Comparison of ENCODE assay signal across 24 cellular contexts in the genomic region with DNA sequence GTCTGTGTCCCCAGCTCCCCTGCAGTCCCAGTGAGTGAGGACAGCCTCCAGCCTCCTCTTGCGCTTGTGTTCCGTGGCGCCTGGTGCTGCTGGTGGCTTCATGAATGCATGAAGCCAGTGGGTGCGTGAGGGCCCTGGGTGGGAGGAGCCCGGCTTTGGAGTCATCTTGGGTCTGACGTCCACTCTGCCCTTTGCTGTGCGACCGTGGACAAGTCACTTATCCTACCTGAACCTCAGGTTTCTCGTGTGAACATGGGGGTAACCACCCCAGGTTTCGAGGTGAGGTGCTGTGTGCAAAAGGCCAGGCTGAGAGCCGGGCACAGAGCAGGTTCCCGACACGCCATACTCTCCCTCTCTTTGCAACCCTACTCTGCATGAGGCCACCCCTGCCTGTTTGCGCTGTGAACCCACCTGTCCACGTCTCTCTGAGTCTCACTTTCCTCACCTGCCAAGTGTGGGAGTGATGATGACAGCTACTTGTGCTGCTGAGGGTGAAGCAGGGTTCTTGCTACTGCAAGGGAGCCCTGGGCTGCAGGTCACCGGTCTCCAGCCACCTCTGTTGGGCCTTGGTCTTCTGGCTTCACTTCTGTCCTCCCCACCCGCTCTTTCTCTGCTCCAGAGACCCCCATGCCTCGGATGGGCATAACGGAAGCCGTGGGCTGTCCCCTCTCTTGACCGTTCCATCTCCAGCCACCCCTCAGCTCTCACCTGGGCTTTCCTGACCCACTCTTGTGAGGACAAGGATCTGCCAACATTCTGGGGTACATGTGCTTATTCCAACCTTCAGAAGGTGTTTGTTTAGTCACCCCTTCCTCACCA.
DNase-seq lines count a peak whose midpoint lies in the region; ATAC-seq and TF ChIP-seq lines count a peak whose summit lies in the region.
"Had no signal": no experiment of that assay in that cellular context is flagged by ENCODE, and none has a peak within 500 bp of the region (broad histone marks: within the 10 kb centered on the region; RNA-seq: fewer than 3 reads in every experiment).

No MANE protein-coding gene starts in this region.

- no peak overlapping the region for H3K4me3 ChIP-seq in SK-N-SH (ENCODE audit: low read depth in 2 of 2, low read length in 1 of 2)
- H3K4me3 ChIP-seq in esophagus muscularis mucosa: no peak overlapping the region
- H3K4me3 ChIP-seq in stomach: no peak overlapping the region
- H3K4me3 ChIP-seq: BLaER1, K562 had no signal

- no peaks in the 10 kb centered on the region; the same call in 1 of the 2 replicates for H3K27me3 ChIP-seq in SK-N-SH (ENCODE audit: insufficient read depth)
- peaks cover 0 to 28% (median 0%) of the 10 kb centered on the region in 4 donors for H3K27me3 ChIP-seq in esophagus muscularis mucosa
- H3K27me3 ChIP-seq in stomach: peaks cover 0 to 35% (median 0%) of the 10 kb centered on the region in 3 donors
- H3K27me3 ChIP-seq: BLaER1 had no signal

- H3K27ac ChIP-seq in SK-N-SH (ENCODE audit: low read depth in 2 of 2, low read length in 1 of 2): no peak overlapping the region
- H3K27ac ChIP-seq in esophagus muscularis mucosa (replicated peaks in 1 of 4): no peak overlapping the region
- no peak overlapping the region for H3K27ac ChIP-seq in stomach
- H3K27ac ChIP-seq: 22Rv1, BLaER1 had no signal

- CTCF ChIA-PET in SK-N-SH (lab: Yijun Ruan, JAX): no interaction called here

- POLR2A ChIA-PET in SK-N-SH (lab: Yijun Ruan, JAX): no interaction called here

- H3K36me3 ChIP-seq in SK-N-SH (replicated peaks in 1 of 2; ENCODE audit: control insufficient read depth in 1 of 2, insufficient read depth in 2 of 2, low read length in 1 of 2): no peaks in the 10 kb centered on the region
- H3K36me3 ChIP-seq in esophagus muscularis mucosa: no peaks in the 10 kb centered on the region
- no peaks in the 10 kb centered on the region for H3K36me3 ChIP-seq in stomach
- H3K36me3 ChIP-seq: BLaER1 had no signal

- H3F3A ChIP-seq in SK-N-SH (replicated peaks; ENCODE audit: insufficient read depth): no peaks in the 10 kb centered on the region

- no peaks in the 10 kb centered on the region for H4K20me1 ChIP-seq in SK-N-SH (ENCODE audit: insufficient read depth)
- H4K20me1 ChIP-seq: BLaER1 had no signal

- peak; percentile 8 for DNase-seq in SK-N-SH
- DNase-seq in GM13976 (ENCODE audit: low spot score): peak; percentile 23
- peak; percentile 79 for DNase-seq in esophagus muscularis mucosa (ENCODE audit: extremely low spot score)
- DNase-seq in stomach: peak; percentile 22
- DNase-seq in GDM1 (lab: John Stamatoyannopoulos, UW): no peak
- no peak for DNase-seq in foreskin melanocyte
- DNase-seq: ACHN; CD4-positive, alpha-beta T cell; COR-L47; DMS 273 treated with DMSO at 0.1 percent for 48 hours; DMS79 treated with DMSO at 0.1 percent for 48 hours; MM.1S; NCI-H1048; NCI-H1417 treated with DMSO at 0.1 percent for 48 hours; NCI-H187; NCI-H2107; NCI-H446 treated with DMSO at 0.1 percent for 48 hours; NCI-H526 treated with DMSO at 0.1 percent for 48 hours; SIG-M5 had no signal

- TF ChIP-seq RAD21 in SK-N-SH (IDR thresholded peaks at IDR 0.05; ENCODE audit: low read length): no peak

- ATAC-seq in SK-N-SH treated with all-trans-retinoic acid at 6 μM for 48 hours (no peak), GM21381 (IDR thresholded peaks at IDR 0.05; ENCODE audit: unreplicated experiment) (no peak)
- ATAC-seq: K562 had no signal

- 37% methylated on average over 11 of the region's 21 CpGs for WGBS in SK-N-SH (ENCODE audit: low lambda C conversion rate)
- WGBS in esophagus muscularis mucosa: 89% methylated on average over 18 of the region's 21 CpGs
- WGBS in stomach, 5 donors: 78 to 84% (median 81%) methylated on average over 21 of the region's 21 CpGs

- H3K9me3 ChIP-seq in SK-N-SH: no peaks in the 10 kb centered on the region
- no peaks in the 10 kb centered on the region for H3K9me3 ChIP-seq in esophagus muscularis mucosa
- no peaks in the 10 kb centered on the region for H3K9me3 ChIP-seq in stomach
- H3K9me3 ChIP-seq: BLaER1 had no signal

- in situ Hi-C loops in GM13976 (cut with MboI; ENCODE audit: low sequenced_read_pairs, unreplicated experiment): no loop called here

- no peak overlapping the region for H2AFZ ChIP-seq in SK-N-SH (ENCODE audit: low read depth)

- TF ChIP-seq CTCF in SK-N-SH (IDR thresholded peaks at IDR 0.05): no peak
- no peak for TF ChIP-seq CTCF in GM13976 (IDR thresholded peaks at IDR 0.05; ENCODE audit: borderline replicate concordance, control extremely low read depth, extremely low read depth, insufficient read depth, missing control alignments)
- TF ChIP-seq CTCF in esophagus muscularis mucosa (IDR thresholded peaks at IDR 0.05): no peak
- no peak for TF ChIP-seq CTCF in stomach (IDR thresholded peaks at IDR 0.05)

- intact Hi-C loops in esophagus muscularis mucosa (cut with DNase I) (no loop called here), stomach (cut with DNase I; ENCODE audit: low total_unique reads) (no loop called here)

- H3K79me2 ChIP-seq in SK-N-SH (ENCODE audit: insufficient read depth): no peaks in the 10 kb centered on the region

- no peaks in the 10 kb centered on the region for H3K4me1 ChIP-seq in SK-N-SH (ENCODE audit: control insufficient read depth in 1 of 2, insufficient read depth in 2 of 2, low read depth in 1 of 2, low read length in 1 of 2)
- H3K4me1 ChIP-seq in esophagus muscularis mucosa: no peaks in the 10 kb centered on the region
- H3K4me1 ChIP-seq in stomach: no peaks in the 10 kb centered on the region

- TF ChIP-seq EP300 in SK-N-SH (IDR thresholded peaks at IDR 0.05; ENCODE audit: borderline replicate concordance in 1 of 2, low read depth in 1 of 2, low read length in 1 of 2): no peak
- no peak for TF ChIP-seq EP300 in esophagus muscularis mucosa (IDR thresholded peaks at IDR 0.05)
- TF ChIP-seq EP300 in stomach (IDR thresholded peaks at IDR 0.05): no peak

- no peaks in the 10 kb centered on the region for H3K9me2 ChIP-seq in SK-N-SH

- H3K4me2 ChIP-seq in SK-N-SH: no peak overlapping the region
- H3K4me2 ChIP-seq: BLaER1 had no signal

- TF ChIP-seq POLR2A in esophagus muscularis mucosa (IDR thresholded peaks at IDR 0.05; ENCODE audit: low read depth) (no peak), stomach (IDR thresholded peaks at IDR 0.05) (no peak)

- no peak overlapping the region for H3K9ac ChIP-seq in SK-N-SH
- H3K9ac ChIP-seq: BLaER1 had no signal

TF ChIP-seq in SK-N-SH, 30 proteins besides CTCF, POLR2A, EP300 and RAD21 (continues in another document):
- TF ChIP-seq NRF1 (IDR thresholded peaks at IDR 0.05; ENCODE audit: low read depth, low read length): no peak
- no peak for TF ChIP-seq RFX5 (IDR thresholded peaks at IDR 0.05; ENCODE audit: low read length)
- TF ChIP-seq FOXJ3 (CRISPR knock-in tag; IDR thresholded peaks at IDR 0.05): no peak
- TF ChIP-seq, protein P1, sequence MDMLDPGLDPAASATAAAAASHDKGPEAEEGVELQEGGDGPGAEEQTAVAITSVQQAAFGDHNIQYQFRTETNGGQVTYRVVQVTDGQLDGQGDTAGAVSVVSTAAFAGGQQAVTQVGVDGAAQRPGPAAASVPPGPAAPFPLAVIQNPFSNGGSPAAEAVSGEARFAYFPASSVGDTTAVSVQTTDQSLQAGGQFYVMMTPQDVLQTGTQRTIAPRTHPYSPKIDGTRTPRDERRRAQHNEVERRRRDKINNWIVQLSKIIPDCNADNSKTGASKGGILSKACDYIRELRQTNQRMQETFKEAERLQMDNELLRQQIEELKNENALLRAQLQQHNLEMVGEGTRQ (IDR thresholded peaks at IDR 0.05; ENCODE audit: borderline replicate concordance, low read depth, low read length): no peak
- no peak for TF ChIP-seq GABPA (IDR thresholded peaks at IDR 0.05; ENCODE audit: low read depth)
- TF ChIP-seq JUND (IDR thresholded peaks at IDR 0.05): no peak
- no peak for TF ChIP-seq POLR2AphosphoS5 (IDR thresholded peaks at IDR 0.05; ENCODE audit: low read depth, low read length)
- TF ChIP-seq TEAD4 (IDR thresholded peaks at IDR 0.05; ENCODE audit: borderline replicate concordance, insufficient read depth): no peak
- TF ChIP-seq EZH2phosphoT487 (IDR thresholded peaks at IDR 0.05; ENCODE audit: borderline replicate concordance, low read depth): no peak
- TF ChIP-seq MXI1 (IDR thresholded peaks at IDR 0.05; ENCODE audit: low read depth, low read length): no peak
- no peak for TF ChIP-seq TCF12 (IDR thresholded peaks at IDR 0.05)

TF ChIP-seq in SK-N-SH treated with all-trans-retinoic acid at 6 μM for 48 hours, 23 proteins besides CTCF, POLR2A, EP300 and RAD21 (continues in another document):
- TF ChIP-seq RARB (CRISPR knock-in tag; IDR thresholded peaks at IDR 0.05): no peak
- TF ChIP-seq, protein P2, sequence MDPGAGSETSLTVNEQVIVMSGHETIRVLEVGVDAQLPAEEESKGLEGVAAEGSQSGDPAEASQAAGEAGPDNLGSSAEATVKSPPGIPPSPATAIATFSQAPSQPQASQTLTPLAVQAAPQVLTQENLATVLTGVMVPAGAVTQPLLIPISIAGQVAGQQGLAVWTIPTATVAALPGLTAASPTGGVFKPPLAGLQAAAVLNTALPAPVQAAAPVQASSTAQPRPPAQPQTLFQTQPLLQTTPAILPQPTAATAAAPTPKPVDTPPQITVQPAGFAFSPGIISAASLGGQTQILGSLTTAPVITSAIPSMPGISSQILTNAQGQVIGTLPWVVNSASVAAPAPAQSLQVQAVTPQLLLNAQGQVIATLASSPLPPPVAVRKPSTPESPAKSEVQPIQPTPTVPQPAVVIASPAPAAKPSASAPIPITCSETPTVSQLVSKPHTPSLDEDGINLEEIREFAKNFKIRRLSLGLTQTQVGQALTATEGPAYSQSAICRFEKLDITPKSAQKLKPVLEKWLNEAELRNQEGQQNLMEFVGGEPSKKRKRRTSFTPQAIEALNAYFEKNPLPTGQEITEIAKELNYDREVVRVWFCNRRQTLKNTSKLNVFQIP (CRISPR knock-in tag; IDR thresholded peaks at IDR 0.05; ENCODE audit: borderline replicate concordance, low read depth): no peak
- no peak for TF ChIP-seq PPARA (CRISPR knock-in tag; IDR thresholded peaks at IDR 0.05; ENCODE audit: borderline replicate concordance)
- TF ChIP-seq ZFP30 (CRISPR knock-in tag; IDR thresholded peaks at IDR 0.05): no peak
- no peak for TF ChIP-seq ZFP3 (CRISPR knock-in tag; IDR thresholded peaks at IDR 0.05)
- TF ChIP-seq ZNF70 (CRISPR knock-in tag; IDR thresholded peaks at IDR 0.05): no peak
- no peak for TF ChIP-seq ZNF565 (CRISPR knock-in tag; conservative IDR thresholded peaks at IDR 0.05; ENCODE audit: low read depth)
- no peak for TF ChIP-seq ESRRG (CRISPR knock-in tag; IDR thresholded peaks at IDR 0.05)

Comparison
In these comparisons a context has a peak if more than half of its experiments do, and no peak if none do; other contexts are left out.
1. DNase-seq: peak in SK-N-SH (single experiment), GM13976 (single experiment), esophagus muscularis mucosa (single experiment) and stomach (single experiment); none in GDM1 (single experiment) and foreskin melanocyte (single experiment).